ENCODE assay signal across 21 cellular contexts in genomic region chr2:202069189-202070050, GRCh38. TPM values are rescaled to one million over a fixed set of nuclear protein-coding genes. Genes with fewer than 3 reads are reported as not detected.
A peak's percentile ranks its signal among the peaks of the same experiment; 100 is the strongest.
DNase-seq lines count a peak whose midpoint lies in the region; ATAC-seq, FAIRE-seq and TF ChIP-seq lines count a peak whose summit lies in the region.
"Had no signal": no experiment of that assay in that cellular context is flagged by ENCODE, and none has a peak within 500 bp of the region (broad histone marks: within the 10 kb centered on the region; RNA-seq: fewer than 3 reads in every experiment).

No MANE protein-coding gene starts in this region.

- H3K27ac ChIP-seq in small intestine (ENCODE audit: low read depth in 1 of 2, low read length in 1 of 2): no peak overlapping the region
- H3K27ac ChIP-seq: 22Rv1; BLaER1 treated with 17β-estradiol and CSF1 and Interleukin-3, amounts not matched to agents 10 nM and 100 nM; left ventricle myocardium inferior; pancreas had no signal

- H3K36me3 ChIP-seq in small intestine (ENCODE audit: control insufficient read depth in 2 of 2, insufficient read depth in 2 of 2, low read length in 2 of 2): no peaks in the 10 kb centered on the region
- H3K36me3 ChIP-seq: BLaER1 treated with 17β-estradiol and CSF1 and Interleukin-3, amounts not matched to agents 10 nM and 100 nM; left ventricle myocardium inferior; pancreas had no signal

- no peaks in the 10 kb centered on the region for H3K27me3 ChIP-seq in small intestine (ENCODE audit: control insufficient read depth in 2 of 2, insufficient read depth in 2 of 2, low read length in 2 of 2)
- H3K27me3 ChIP-seq: BLaER1 treated with 17β-estradiol and CSF1 and Interleukin-3, amounts not matched to agents 10 nM and 100 nM; pancreas had no signal

- ATAC-seq in GM21360 (IDR thresholded peaks at IDR 0.05; ENCODE audit: unreplicated experiment) (no peak), SK-N-SH treated with all-trans-retinoic acid at 6 μM for 48 hours (no peak)
- ATAC-seq: activated naive CD8-positive, alpha-beta T cell treated with anti-CD3 and anti-CD28 coated beads, Interleukin-2, amount 50 U/mL, for 24 hours; activated T-cell treated with anti-CD3 and anti-CD28 coated beads, Interleukin-2, amount 50 U/mL, for 72 hours; pancreas had no signal

- H3K4me1 ChIP-seq in small intestine (ENCODE audit: control insufficient read depth in 2 of 2, insufficient read depth in 1 of 2, low read depth in 1 of 2, low read length in 1 of 2): no peaks in the 10 kb centered on the region
- H3K4me1 ChIP-seq: BLaER1 treated with 17β-estradiol and CSF1 and Interleukin-3, amounts not matched to agents 10 nM and 100 nM; pancreas had no signal

- DNase-seq in DMS153 (lab: John Stamatoyannopoulos, UW) (peak; percentile 56), DMS153 treated with DMSO at 0.1 percent for 48 hours (lab: John Stamatoyannopoulos, UW; ENCODE audit: unreplicated experiment) (no peak), OCI-M1 (lab: John Stamatoyannopoulos, UW) (peak; percentile 89), cerebellum (ENCODE audit: low spot score) (peak; percentile 62), small intestine (peak; percentile 74), NCI-H1417 (lab: John Stamatoyannopoulos, UW) (no peak)
- DNase-seq: activated CD4-positive, alpha-beta memory T cell treated with anti-CD3 and anti-CD28 coated beads, Interleukin-2, amount 10 ng/mL, durations not matched to agents 7 days and 5 days; activated naive CD8-positive, alpha-beta T cell treated with anti-CD3 and anti-CD28 coated beads, Interleukin-2, amount 50 U/mL, for 24 hours; activated T-cell treated with anti-CD3 and anti-CD28 coated beads, Interleukin-2, amount 50 U/mL, for 72 hours; endodermal cell; IMR-90; left ventricle myocardium inferior; NCI-H1105 treated with DMSO at 0.1 percent for 48 hours; pancreas; stimulated activated CD4-positive, alpha-beta T cell treated with anti-CD3 and anti-CD28 coated beads, Interleukin-4, amount 100 ng/mL, for 4 hours had no signal

- WGBS in small intestine, 3 donors: 36 to 65% (median 39%) methylated on average over 11 of the region's 11 CpGs

- no peak overlapping the region for H3K4me3 ChIP-seq in small intestine (ENCODE audit: low read depth in 1 of 2, low read length in 2 of 2)
- H3K4me3 ChIP-seq: BLaER1 treated with 17β-estradiol and CSF1 and Interleukin-3, amounts not matched to agents 10 nM and 100 nM; left ventricle myocardium inferior; pancreas had no signal

- no peak for FAIRE-seq in small intestine (lab: Jason Lieb, UNC)
- FAIRE-seq: TTC549 had no signal

- no peaks in the 10 kb centered on the region for H3K9me3 ChIP-seq in small intestine (ENCODE audit: control insufficient read depth, low read depth)
- H3K9me3 ChIP-seq: BLaER1 treated with 17β-estradiol and CSF1 and Interleukin-3, amounts not matched to agents 10 nM and 100 nM; left ventricle myocardium inferior; pancreas had no signal

TF ChIP-seq in SK-N-SH treated with all-trans-retinoic acid at 6 μM for 48 hours, 23 proteins besides CTCF, POLR2A, EP300 and RAD21:
- no peak for TF ChIP-seq PATZ1 (CRISPR knock-in tag; IDR thresholded peaks at IDR 0.05; ENCODE audit: borderline replicate concordance)
- TF ChIP-seq ZFP30 (CRISPR knock-in tag; IDR thresholded peaks at IDR 0.05): no peak
- TF ChIP-seq SNAI2 (CRISPR knock-in tag; IDR thresholded peaks at IDR 0.05): no peak
- TF ChIP-seq POU6F1 (CRISPR knock-in tag; IDR thresholded peaks at IDR 0.05; ENCODE audit: borderline replicate concordance, low read depth): no peak
- no peak for TF ChIP-seq ESRRG (CRISPR knock-in tag; IDR thresholded peaks at IDR 0.05)
- TF ChIP-seq TSHZ2 (CRISPR knock-in tag; IDR thresholded peaks at IDR 0.05): no peak
- TF ChIP-seq TCF4 (CRISPR knock-in tag; IDR thresholded peaks at IDR 0.05; ENCODE audit: borderline replicate concordance): no peak

RNA-seq across cellular contexts. Expression of gene KIAA2012, which starts 3.6 kb away (rescaled TPM):
- 1.00 TPM for total RNA-seq in cerebellum
- under 1 TPM in 1 of 3 donors, not detected in 2; 0.07 TPM for polyA plus RNA-seq in small intestine
- total RNA-seq: activated CD4-positive, alpha-beta memory T cell treated with anti-CD3 and anti-CD28 coated beads, Interleukin-2, amount 10 ng/mL, durations not matched to agents 7 days and 5 days; activated T-cell treated with anti-CD3 and anti-CD28 coated beads, Interleukin-2, amount 50 U/mL, for 72 hours; left ventricle myocardium inferior; pancreas; SK-MEL-5 had no signal

RNA-seq across cellular contexts. Expression of gene FZD7, which starts 35.8 kb away (rescaled TPM):
- total RNA-seq in cerebellum: 48.7 TPM
- 10 to 100 TPM in 1 of 3 donors, 1 to 10 TPM in 2; 1.6 to 10.9 (median 1.6) TPM for polyA plus RNA-seq in small intestine

Comparison
In these comparisons a context has a peak if more than half of its experiments do, and no peak if none do; other contexts are left out.
1. DNase-seq: peak in DMS153 (single experiment), OCI-M1 (single experiment), cerebellum (single experiment) and small intestine (single experiment); none in DMS153 treated with DMSO at 0.1 percent for 48 hours (single experiment) and NCI-H1417 (0 of 3).